Comparison of ENCODE assay signal across 2 cellular contexts in genomic region chr6:29631860-29632731, GRCh38.
A peak's percentile ranks its signal among the peaks of the same experiment; 100 is the strongest.
TF ChIP-seq lines count a peak whose summit lies in the region.

No MANE protein-coding gene starts in this region.

TF ChIP-seq in IMR-90, 13 proteins besides CTCF, POLR2A, EP300 and RAD21:
- no peak for TF ChIP-seq MXI1 (IDR thresholded peaks at IDR 0.05; ENCODE audit: borderline replicate concordance, low read depth, low read length)
- TF ChIP-seq RFX5 (IDR thresholded peaks at IDR 0.05; ENCODE audit: low read depth, low read length) = no peak

TF ChIP-seq in GM12878, 131 proteins besides CTCF, POLR2A, EP300 and RAD21:
- TF ChIP-seq MTA2 (IDR thresholded peaks at IDR 0.05; ENCODE audit: low read depth) = no peak
- TF ChIP-seq SPI1 (IDR thresholded peaks at IDR 0.05; ENCODE audit: borderline replicate concordance, insufficient read depth, low read depth, low read length) = 0 out of 2 replicates have a peak, but pooled peaks have one; percentile 7
- no peak for TF ChIP-seq PAX5 (IDR thresholded peaks at IDR 0.05; ENCODE audit: borderline replicate concordance, low read depth, low read length)
- TF ChIP-seq EGR1 (IDR thresholded peaks at IDR 0.05; ENCODE audit: borderline replicate concordance in 1 of 2, low read depth in 2 of 2, low read length in 2 of 2) = peak in 1 of 2 experiments; percentile 69; a peak in 1 of 3 replicates
- no peak for TF ChIP-seq POLR2AphosphoS2 (IDR thresholded peaks at IDR 0.05; ENCODE audit: low read depth, low read length)
